In the genomic region with DNA sequence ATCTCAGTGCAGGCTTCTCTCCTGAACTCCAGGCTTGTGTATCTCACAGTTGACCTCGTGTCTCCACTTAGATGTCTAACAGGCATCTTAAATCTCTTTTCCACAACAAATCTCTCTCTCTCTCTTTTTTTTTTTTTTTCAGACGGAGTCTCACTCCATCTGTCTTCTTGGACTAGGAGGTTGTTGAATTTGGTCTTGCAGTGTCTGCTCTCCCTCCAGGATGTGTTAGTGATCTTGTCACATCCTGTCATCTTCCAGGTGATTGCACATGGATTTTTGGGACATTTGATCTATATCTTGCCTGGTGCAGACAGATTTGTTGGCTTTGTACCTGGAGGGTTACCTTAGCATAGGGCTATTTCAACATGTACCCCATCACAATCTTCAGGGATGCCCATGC, we compare ENCODE assay signal across 20 cellular contexts. TPM values are rescaled to one million over a fixed set of nuclear protein-coding genes. Genes with fewer than 3 reads are reported as not detected.
A peak's percentile ranks its signal among the peaks of the same experiment; 100 is the strongest.
DNase-seq lines count a peak whose midpoint lies in the region; ATAC-seq lines count a peak whose summit lies in the region.
"Had no signal": no experiment of that assay in that cellular context is flagged by ENCODE, and none has a peak within 500 bp of the region (broad histone marks: within the 10 kb centered on the region; RNA-seq: fewer than 3 reads in every experiment).

No MANE protein-coding gene starts in this region.

- ATAC-seq in GM18909 (IDR thresholded peaks at IDR 0.05; ENCODE audit: poor library complexity, unreplicated experiment), result no peak
- ATAC-seq: A549; CD8-positive, alpha-beta T cell had no signal

- DNase-seq in NCI-H2171 treated with DMSO at 0.1 percent for 48 hours (lab: John Stamatoyannopoulos, UW), result peak; percentile 48
- no peak for DNase-seq in NCI-H2171 (lab: John Stamatoyannopoulos, UW)
- peak; percentile 50 for DNase-seq in cerebellum (ENCODE audit: low spot score)
- no peak for DNase-seq in medulla oblongata (ENCODE audit: extremely low spot score)
- DNase-seq: AML-193; Caco-2; Calu3; CD4-positive, alpha-beta T cell; CD8-positive, alpha-beta T cell; DMS153; DMS53; DMS79; DND-41; EL; GF-D8 had no signal

RNA-seq across cellular contexts. Expression of gene KCNA10, which starts 26.5 kb away (rescaled TPM):
- not detected for total RNA-seq in cerebellum
- total RNA-seq: A172; B cell; Caco-2; Calu3; CD4-positive, alpha-beta T cell; CD8-positive, alpha-beta T cell; Daoy had no signal

Comparison
In these comparisons a context has a peak if more than half of its experiments do, and no peak if none do; other contexts are left out.
1. DNase-seq: peak in NCI-H2171 treated with DMSO at 0.1 percent for 48 hours (single experiment) and cerebellum (single experiment); none in NCI-H2171 (single experiment) and medulla oblongata (single experiment).